Comparison of ENCODE assay signal across 22 cellular contexts in the genomic region with DNA sequence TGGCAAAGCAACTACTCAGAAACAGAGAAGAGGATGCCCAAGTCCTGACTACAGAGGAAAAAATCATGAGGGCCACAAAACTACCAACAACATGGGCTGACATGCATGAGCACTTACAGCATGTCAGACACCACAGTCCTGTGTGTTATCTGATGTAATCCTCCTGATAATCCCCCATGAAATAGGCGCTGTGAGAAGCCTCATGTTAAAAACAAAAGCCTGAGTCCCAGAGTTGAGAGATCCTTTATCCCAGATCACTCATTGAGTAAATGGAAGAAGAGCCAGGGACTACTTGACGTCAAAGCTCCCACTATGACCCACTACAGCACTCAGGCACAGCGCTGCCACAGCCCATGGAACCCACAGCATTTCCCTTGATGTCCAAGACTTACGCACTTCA. TPM values are rescaled to one million over a fixed set of nuclear protein-coding genes. Genes with fewer than 3 reads are reported as not detected.
DNase-seq lines count a peak whose midpoint lies in the region; ATAC-seq, FAIRE-seq and TF ChIP-seq lines count a peak whose summit lies in the region.
"Had no signal": no experiment of that assay in that cellular context is flagged by ENCODE, and none has a peak within 500 bp of the region (broad histone marks: within the 10 kb centered on the region; RNA-seq: fewer than 3 reads in every experiment).

No MANE protein-coding gene starts in this region.

- H3K27me3 ChIP-seq in esophagus muscularis mucosa: peaks cover 0 to 8% (median 0%) of the 10 kb centered on the region in 4 donors
- H3K27me3 ChIP-seq: BLaER1 had no signal

- DNase-seq in D341Med (ENCODE audit: low spot score) (peak; percentile 47), D721Med (ENCODE audit: insufficient read length, low spot score) (peak; percentile 37), NCI-H82 treated with DMSO at 0.1 percent for 48 hours (lab: John Stamatoyannopoulos, UW; ENCODE audit: unreplicated experiment) (peak; percentile 55), esophagus muscularis mucosa (ENCODE audit: extremely low spot score) (peak; percentile 55), cortex of kidney (lab: John Stamatoyannopoulos, UW) (no peak)
- DNase-seq in stimulated activated naive CD4-positive, alpha-beta T cell (lab: John Stamatoyannopoulos, UW): no peak
- DNase-seq: Caco-2; CD4-positive, CD25-positive, alpha-beta regulatory T cell; CD8-positive, alpha-beta T cell; DMS53; DMS79 treated with DMSO at 0.1 percent for 48 hours; GF-D8; GOT3; HFFc6 had no signal

- H3K36me3 ChIP-seq in esophagus muscularis mucosa: no peaks in the 10 kb centered on the region
- H3K36me3 ChIP-seq: BLaER1, HAP-1 had no signal

- TF ChIP-seq CTCF in D721Med (IDR thresholded peaks at IDR 0.05; ENCODE audit: insufficient read depth, missing control alignments) (no peak), esophagus muscularis mucosa (IDR thresholded peaks at IDR 0.05) (no peak)

- FAIRE-seq in D721Med (lab: Jason Lieb, UNC): peak; percentile 51
- FAIRE-seq: GM12892, H54 had no signal

- 89% methylated on average over 4 of the region's 4 CpGs for WGBS in esophagus muscularis mucosa

- H3K4me1 ChIP-seq in esophagus muscularis mucosa: no peaks in the 10 kb centered on the region
- H3K4me1 ChIP-seq: BLaER1, Caco-2, HAP-1 had no signal

- no peak overlapping the region for H3K27ac ChIP-seq in esophagus muscularis mucosa (replicated peaks in 1 of 4)
- H3K27ac ChIP-seq: BLaER1, C4-2B had no signal

- ATAC-seq in GM21367 (IDR thresholded peaks at IDR 0.05; ENCODE audit: unreplicated experiment): no peak
- ATAC-seq: CD8-positive, alpha-beta T cell had no signal

- no peak for TF ChIP-seq EP300 in esophagus muscularis mucosa (IDR thresholded peaks at IDR 0.05)

- no peak for TF ChIP-seq POLR2A in esophagus muscularis mucosa (IDR thresholded peaks at IDR 0.05; ENCODE audit: low read depth)

- no peaks in the 10 kb centered on the region for H3K9me3 ChIP-seq in esophagus muscularis mucosa
- H3K9me3 ChIP-seq: BLaER1, Caco-2, HAP-1 had no signal

- intact Hi-C loops in esophagus muscularis mucosa (cut with DNase I): loop anchor here (10.0 kb wide), 1 partner anchor 701 kb away; no protein-coding TSS in a partner anchor

- no peak overlapping the region for H3K4me3 ChIP-seq in esophagus muscularis mucosa
- H3K4me3 ChIP-seq: BLaER1, HAP-1 had no signal

RNA-seq across cellular contexts. Expression of a gene that starts 7.2 kb away (rescaled TPM):
- total RNA-seq in esophagus muscularis mucosa: 10 to 100 TPM; 39.0 to 52.4 (median 45.6) TPM
- total RNA-seq: B cell; Caco-2; CD8-positive, alpha-beta T cell; G401 had no signal

Comparison
In these comparisons a context has a peak if more than half of its experiments do, and no peak if none do; other contexts are left out.
1. DNase-seq: peak in D341Med (single experiment), D721Med (single experiment), NCI-H82 treated with DMSO at 0.1 percent for 48 hours (single experiment) and esophagus muscularis mucosa (single experiment); none in stimulated activated naive CD4-positive, alpha-beta T cell (0 of 6) and cortex of kidney (single experiment).